ENCODE assay signal across 1 cellular context in the genomic region with DNA sequence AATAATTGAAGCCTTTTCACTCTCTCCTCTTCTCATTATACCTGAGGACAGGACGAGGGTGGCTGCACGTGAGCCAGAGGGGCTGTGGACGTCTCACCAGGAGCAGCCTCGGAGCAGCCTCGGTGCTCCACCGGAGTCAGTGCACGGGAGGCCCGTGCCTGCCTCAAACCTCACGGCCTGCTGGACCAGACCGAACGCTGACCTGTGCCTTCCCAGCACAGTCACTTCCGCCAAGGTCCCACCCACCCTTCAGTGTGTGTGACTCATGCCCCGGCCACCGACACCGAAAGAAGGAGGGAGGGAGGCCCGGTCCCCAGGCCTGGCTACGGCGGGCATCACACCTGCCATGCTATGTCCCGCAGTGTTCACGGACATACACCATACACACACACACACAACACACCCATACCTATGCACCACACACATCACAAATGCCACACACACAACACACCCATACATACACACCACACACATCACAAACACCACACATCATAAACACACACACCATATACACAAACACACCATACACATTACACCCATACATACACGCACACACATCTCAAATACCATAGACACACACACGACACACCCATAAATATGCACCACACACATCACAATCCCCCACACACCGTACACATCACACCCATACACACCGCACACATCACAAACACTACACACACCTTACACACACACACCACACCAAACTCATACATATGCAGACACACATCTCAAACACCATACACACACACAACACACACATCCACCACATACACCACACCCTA.
TF ChIP-seq lines count a peak whose summit lies in the region.

No MANE protein-coding gene starts in this region.

TF ChIP-seq in HCT116, 20 proteins besides CTCF, POLR2A, EP300 and RAD21:
- TF ChIP-seq EZH2 (IDR thresholded peaks at IDR 0.05) (no peak), ZNF274 (IDR thresholded peaks at IDR 0.05; ENCODE audit: low read depth, low read length) (no peak), EGR1 (IDR thresholded peaks at IDR 0.05; ENCODE audit: low read depth) (no peak), YY1 (IDR thresholded peaks at IDR 0.05; ENCODE audit: extremely low read depth, insufficient replicate concordance, low read depth, low read length) (no peak), ELF1 (IDR thresholded peaks at IDR 0.05; ENCODE audit: borderline replicate concordance, low read depth) (no peak), ZBTB33 (IDR thresholded peaks at IDR 0.05; ENCODE audit: extremely low read depth, insufficient replicate concordance, low read length) (no peak), SRF (IDR thresholded peaks at IDR 0.05; ENCODE audit: low read depth) (no peak)
- TF ChIP-seq, protein P1, sequence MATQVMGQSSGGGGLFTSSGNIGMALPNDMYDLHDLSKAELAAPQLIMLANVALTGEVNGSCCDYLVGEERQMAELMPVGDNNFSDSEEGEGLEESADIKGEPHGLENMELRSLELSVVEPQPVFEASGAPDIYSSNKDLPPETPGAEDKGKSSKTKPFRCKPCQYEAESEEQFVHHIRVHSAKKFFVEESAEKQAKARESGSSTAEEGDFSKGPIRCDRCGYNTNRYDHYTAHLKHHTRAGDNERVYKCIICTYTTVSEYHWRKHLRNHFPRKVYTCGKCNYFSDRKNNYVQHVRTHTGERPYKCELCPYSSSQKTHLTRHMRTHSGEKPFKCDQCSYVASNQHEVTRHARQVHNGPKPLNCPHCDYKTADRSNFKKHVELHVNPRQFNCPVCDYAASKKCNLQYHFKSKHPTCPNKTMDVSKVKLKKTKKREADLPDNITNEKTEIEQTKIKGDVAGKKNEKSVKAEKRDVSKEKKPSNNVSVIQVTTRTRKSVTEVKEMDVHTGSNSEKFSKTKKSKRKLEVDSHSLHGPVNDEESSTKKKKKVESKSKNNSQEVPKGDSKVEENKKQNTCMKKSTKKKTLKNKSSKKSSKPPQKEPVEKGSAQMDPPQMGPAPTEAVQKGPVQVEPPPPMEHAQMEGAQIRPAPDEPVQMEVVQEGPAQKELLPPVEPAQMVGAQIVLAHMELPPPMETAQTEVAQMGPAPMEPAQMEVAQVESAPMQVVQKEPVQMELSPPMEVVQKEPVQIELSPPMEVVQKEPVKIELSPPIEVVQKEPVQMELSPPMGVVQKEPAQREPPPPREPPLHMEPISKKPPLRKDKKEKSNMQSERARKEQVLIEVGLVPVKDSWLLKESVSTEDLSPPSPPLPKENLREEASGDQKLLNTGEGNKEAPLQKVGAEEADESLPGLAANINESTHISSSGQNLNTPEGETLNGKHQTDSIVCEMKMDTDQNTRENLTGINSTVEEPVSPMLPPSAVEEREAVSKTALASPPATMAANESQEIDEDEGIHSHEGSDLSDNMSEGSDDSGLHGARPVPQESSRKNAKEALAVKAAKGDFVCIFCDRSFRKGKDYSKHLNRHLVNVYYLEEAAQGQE (IDR thresholded peaks at IDR 0.05; ENCODE audit: low read depth), result no peak
